In genomic region chr7:40525764-40526163, GRCh38 we compare ENCODE assay signal across 21 cellular contexts.
DNase-seq lines count a peak whose midpoint lies in the region; ATAC-seq, FAIRE-seq and TF ChIP-seq lines count a peak whose summit lies in the region.
"Had no signal": no experiment of that assay in that cellular context is flagged by ENCODE, and none has a peak within 500 bp of the region (broad histone marks: within the 10 kb centered on the region; RNA-seq: fewer than 3 reads in every experiment).

No MANE protein-coding gene starts in this region.

- H3K4me3 ChIP-seq in kidney (ENCODE audit: low read length in 2 of 2) = no peak overlapping the region
- no peak overlapping the region for H3K4me3 ChIP-seq in OCI-LY7 (ENCODE audit: low read depth, low read length, poor library complexity, severe bottlenecking)
- H3K4me3 ChIP-seq: MG63, SJSA1 had no signal

- H3K79me2 ChIP-seq in OCI-LY7 (ENCODE audit: insufficient read depth, low read depth, low read length) = no peaks in the 10 kb centered on the region

- intact Hi-C loops in activated CD4-positive, alpha-beta T cell treated with anti-CD3 and anti-CD28 coated beads for 36 hours (cut with DNase I, micrococcal nuclease) = no loop called here
- intact Hi-C loops in kidney (cut with DNase I) = no loop called here
- intact Hi-C loops in OCI-LY7 (cut with micrococcal nuclease; ENCODE audit: unreplicated experiment) = no loop called here

- H3K4me2 ChIP-seq in OCI-LY7 (ENCODE audit: low read length) = no peak overlapping the region

- H2AFZ ChIP-seq in OCI-LY7 (ENCODE audit: low read length) = no peak overlapping the region

- H3K27ac Mint-ChIP-seq in chondrocyte (ENCODE audit: unreplicated experiment) (peak overlapping the region; percentile 84), osteocyte (ENCODE audit: unreplicated experiment) (peak overlapping the region; percentile 89)
- no peak overlapping the region for H3K27ac Mint-ChIP-seq in activated CD4-positive, alpha-beta T cell treated with anti-CD3 and anti-CD28 coated beads for 36 hours
- no peak overlapping the region for H3K27ac Mint-ChIP-seq in activated naive CD8-positive, alpha-beta T cell treated with anti-CD3 and anti-CD28 coated beads, Interleukin-2, amount 50 U/mL, for 24 hours
- H3K27ac Mint-ChIP-seq: B cell; CD4-positive, CD25-positive, alpha-beta regulatory T cell had no signal

- peaks cover 61% of the 10 kb centered on the region for H3K4me1 Mint-ChIP-seq in chondrocyte (ENCODE audit: low read depth)
- peaks cover 54% of the 10 kb centered on the region for H3K4me1 Mint-ChIP-seq in osteocyte (ENCODE audit: unreplicated experiment)
- no peaks in the 10 kb centered on the region for H3K4me1 Mint-ChIP-seq in activated CD4-positive, alpha-beta T cell treated with anti-CD3 and anti-CD28 coated beads for 36 hours
- H3K4me1 Mint-ChIP-seq in activated naive CD8-positive, alpha-beta T cell treated with anti-CD3 and anti-CD28 coated beads, Interleukin-2, amount 50 U/mL, for 24 hours = no peaks in the 10 kb centered on the region
- H3K4me1 Mint-ChIP-seq: B cell had no signal

- CTCF ChIA-PET in activated CD4-positive, alpha-beta T cell treated with anti-CD3 and anti-CD28 coated beads for 36 hours (lab: Charles Lee) = interaction anchor here (1.1 kb wide), 1 partner anchor 17 kb away, joined by 4 read pairs; no protein-coding TSS in a partner anchor
- CTCF ChIA-PET in OCI-LY7 (lab: Charles Lee; ENCODE audit: unreplicated experiment) = no interaction called here

- no peak for FAIRE-seq in kidney (lab: Jason Lieb, UNC)

- BruUV-seq in OCI-LY7 (replicated peaks; lab: Mats Ljungman, UMichigan) = no TSS peak

- POLR2A ChIA-PET in activated CD4-positive, alpha-beta T cell treated with anti-CD3 and anti-CD28 coated beads for 36 hours (lab: Charles Lee) = no interaction called here
- POLR2A ChIA-PET in OCI-LY7 (lab: Charles Lee) = no interaction called here

- no peaks in the 10 kb centered on the region for H3K27me3 Mint-ChIP-seq in chondrocyte (ENCODE audit: low read depth)
- H3K27me3 Mint-ChIP-seq in osteocyte (ENCODE audit: unreplicated experiment) = no peaks in the 10 kb centered on the region
- H3K27me3 Mint-ChIP-seq in activated CD4-positive, alpha-beta T cell treated with anti-CD3 and anti-CD28 coated beads for 36 hours = no peaks in the 10 kb centered on the region
- no peaks in the 10 kb centered on the region for H3K27me3 Mint-ChIP-seq in activated naive CD8-positive, alpha-beta T cell treated with anti-CD3 and anti-CD28 coated beads, Interleukin-2, amount 50 U/mL, for 24 hours
- H3K27me3 Mint-ChIP-seq: B cell; CD4-positive, CD25-positive, alpha-beta regulatory T cell had no signal

- no peaks in the 10 kb centered on the region for H4K20me1 ChIP-seq in OCI-LY7 (ENCODE audit: insufficient read depth, low read length)

- no peak for ATAC-seq in activated CD4-positive, alpha-beta T cell treated with anti-CD3 and anti-CD28 coated beads for 36 hours
- ATAC-seq in activated naive CD8-positive, alpha-beta T cell treated with anti-CD3 and anti-CD28 coated beads, Interleukin-2, amount 50 U/mL, for 24 hours = no peak

- DNase-seq in DMS 273 (lab: John Stamatoyannopoulos, UW; ENCODE audit: unreplicated experiment) = peak; percentile 79
- DNase-seq in RPMI7951 (ENCODE audit: low read depth) = peak; percentile 32
- DNase-seq in chondrocyte (ENCODE audit: low spot score) = no peak
- no peak for DNase-seq in osteocyte (ENCODE audit: extremely low spot score, unreplicated experiment)
- DNase-seq in activated CD4-positive, alpha-beta T cell treated with anti-CD3 and anti-CD28 coated beads for 36 hours = no peak
- DNase-seq in kidney = no peak
- DNase-seq in OCI-LY7 (ENCODE audit: low spot score) = no peak
- no peak for DNase-seq in activated naive CD8-positive, alpha-beta T cell treated with anti-CD3 and anti-CD28 coated beads, Interleukin-2, amount 50 U/mL, for 24 hours
- DNase-seq: 8988T; CD4-positive, CD25-positive, alpha-beta regulatory T cell; COR-L47; DMS53; H7; MG63; NCI-H1048; NCI-H1436; NCI-H2029; NCI-H345; NCI-H526 had no signal

- H3K4me3 Mint-ChIP-seq in chondrocyte (ENCODE audit: unreplicated experiment) (no peak overlapping the region), osteocyte (ENCODE audit: unreplicated experiment) (no peak overlapping the region)
- H3K4me3 Mint-ChIP-seq in activated CD4-positive, alpha-beta T cell treated with anti-CD3 and anti-CD28 coated beads for 36 hours = no peak overlapping the region
- H3K4me3 Mint-ChIP-seq in activated naive CD8-positive, alpha-beta T cell treated with anti-CD3 and anti-CD28 coated beads, Interleukin-2, amount 50 U/mL, for 24 hours = no peak overlapping the region
- H3K4me3 Mint-ChIP-seq: B cell; CD4-positive, CD25-positive, alpha-beta regulatory T cell had no signal

- no peaks in the 10 kb centered on the region for H3K9me2 ChIP-seq in OCI-LY7 (ENCODE audit: insufficient read depth, low read length)

- H3K9ac ChIP-seq in kidney (ENCODE audit: low read length in 2 of 2) = no peak overlapping the region

- H3K27ac ChIP-seq in kidney (ENCODE audit: low read depth in 2 of 2, low read length in 2 of 2) (no peak overlapping the region), OCI-LY7 (ENCODE audit: low read depth, low read length, poor library complexity, severe bottlenecking) (no peak overlapping the region)
- H3K27ac ChIP-seq: SJSA1 had no signal

- peaks cover 9% of the 10 kb centered on the region for H3K36me3 Mint-ChIP-seq in chondrocyte (ENCODE audit: low read depth)
- peaks cover 11% of the 10 kb centered on the region for H3K36me3 Mint-ChIP-seq in osteocyte (ENCODE audit: unreplicated experiment)
- H3K36me3 Mint-ChIP-seq in activated CD4-positive, alpha-beta T cell treated with anti-CD3 and anti-CD28 coated beads for 36 hours (ENCODE audit: low read depth) = no peaks in the 10 kb centered on the region
- H3K36me3 Mint-ChIP-seq in activated naive CD8-positive, alpha-beta T cell treated with anti-CD3 and anti-CD28 coated beads, Interleukin-2, amount 50 U/mL, for 24 hours (ENCODE audit: low read depth) = no peaks in the 10 kb centered on the region
- H3K36me3 Mint-ChIP-seq: CD4-positive, CD25-positive, alpha-beta regulatory T cell had no signal

- H3K9me3 ChIP-seq in kidney (ENCODE audit: control insufficient read depth in 1 of 2, low read length in 2 of 2) (no peaks in the 10 kb centered on the region), OCI-LY7 (ENCODE audit: low read length) (no peaks in the 10 kb centered on the region)
- H3K9me3 ChIP-seq: MG63, SJSA1 had no signal

- TF ChIP-seq CTCF in chondrocyte (IDR thresholded peaks at IDR 0.05) (no peak), osteocyte (IDR thresholded peaks at IDR 0.05) (no peak), kidney (IDR thresholded peaks at IDR 0.05; ENCODE audit: borderline replicate concordance, extremely low read depth, insufficient read depth) (no peak), OCI-LY7 (conservative IDR thresholded peaks at IDR 0.05; ENCODE audit: low read length) (no peak)

- no peaks in the 10 kb centered on the region for H3K36me3 ChIP-seq in kidney (ENCODE audit: control insufficient read depth in 1 of 2, insufficient read depth in 2 of 2, low read length in 2 of 2)
- no peaks in the 10 kb centered on the region for H3K36me3 ChIP-seq in OCI-LY7 (ENCODE audit: insufficient read depth, low read length)
- H3K36me3 ChIP-seq: MG63, SJSA1 had no signal

- peaks cover 15% of the 10 kb centered on the region for H3K9me3 Mint-ChIP-seq in chondrocyte (ENCODE audit: low read depth)
- peaks cover 12% of the 10 kb centered on the region for H3K9me3 Mint-ChIP-seq in osteocyte (ENCODE audit: unreplicated experiment)
- no peaks in the 10 kb centered on the region for H3K9me3 Mint-ChIP-seq in activated CD4-positive, alpha-beta T cell treated with anti-CD3 and anti-CD28 coated beads for 36 hours (ENCODE audit: low read depth)
- no peaks in the 10 kb centered on the region for H3K9me3 Mint-ChIP-seq in activated naive CD8-positive, alpha-beta T cell treated with anti-CD3 and anti-CD28 coated beads, Interleukin-2, amount 50 U/mL, for 24 hours

- no peaks in the 10 kb centered on the region for H3K4me1 ChIP-seq in kidney (ENCODE audit: control insufficient read depth in 1 of 2, insufficient read depth in 1 of 2, low read depth in 1 of 2, low read length in 2 of 2)
- no peaks in the 10 kb centered on the region for H3K4me1 ChIP-seq in OCI-LY7 (ENCODE audit: insufficient read depth, low read length, poor library complexity, severe bottlenecking)

Comparison
In these comparisons a context has a peak if more than half of its experiments do, and no peak if none do; other contexts are left out.
1. DNase-seq: peak in DMS 273 (single experiment) and RPMI7951 (single experiment); none in chondrocyte (single experiment), osteocyte (single experiment), activated CD4-positive, alpha-beta T cell treated with anti-CD3 and anti-CD28 coated beads for 36 hours (single experiment), kidney (single experiment), OCI-LY7 (single experiment) and activated naive CD8-positive, alpha-beta T cell treated with anti-CD3 and anti-CD28 coated beads, Interleukin-2, amount 50 U/mL, for 24 hours (single experiment).
2. H3K27ac Mint-ChIP-seq: peak in chondrocyte (single experiment) and osteocyte (single experiment); none in activated CD4-positive, alpha-beta T cell treated with anti-CD3 and anti-CD28 coated beads for 36 hours (single experiment) and activated naive CD8-positive, alpha-beta T cell treated with anti-CD3 and anti-CD28 coated beads, Interleukin-2, amount 50 U/mL, for 24 hours (single experiment).